1 cellular context compared by ENCODE assay signal in the genomic region with DNA sequence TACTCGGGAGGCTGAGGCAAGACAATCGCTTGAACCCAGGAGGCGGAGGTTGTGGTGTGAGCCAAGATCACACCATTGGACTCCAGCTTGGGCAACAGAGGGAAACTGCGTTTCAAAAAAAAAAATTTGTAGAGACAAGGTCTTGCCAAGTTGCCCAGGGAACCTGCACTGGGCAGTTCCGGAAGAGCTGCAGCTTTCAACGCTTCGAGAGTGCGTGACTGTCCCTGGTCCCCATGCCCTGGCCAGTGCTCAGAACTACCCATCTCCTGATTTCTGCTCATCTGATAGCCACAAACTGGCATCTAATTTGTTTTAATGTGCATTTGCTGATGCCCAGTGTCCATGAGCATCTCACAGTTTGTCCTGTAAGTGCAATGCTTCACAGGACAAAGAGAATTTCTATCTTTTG.
A peak's percentile ranks its signal among the peaks of the same experiment; 100 is the strongest.
TF ChIP-seq lines count a peak whose summit lies in the region.

No MANE protein-coding gene starts in this region.

TF ChIP-seq in SK-N-SH, 30 proteins besides CTCF, POLR2A, EP300 and RAD21:
- no peak for TF ChIP-seq TAF1 (IDR thresholded peaks at IDR 0.05; ENCODE audit: borderline replicate concordance, low read depth, low read length)
- no peak for TF ChIP-seq NFIC (IDR thresholded peaks at IDR 0.05; ENCODE audit: borderline replicate concordance)
- no peak for TF ChIP-seq TEAD4 (IDR thresholded peaks at IDR 0.05; ENCODE audit: borderline replicate concordance, insufficient read depth)
- TF ChIP-seq, protein P1, sequence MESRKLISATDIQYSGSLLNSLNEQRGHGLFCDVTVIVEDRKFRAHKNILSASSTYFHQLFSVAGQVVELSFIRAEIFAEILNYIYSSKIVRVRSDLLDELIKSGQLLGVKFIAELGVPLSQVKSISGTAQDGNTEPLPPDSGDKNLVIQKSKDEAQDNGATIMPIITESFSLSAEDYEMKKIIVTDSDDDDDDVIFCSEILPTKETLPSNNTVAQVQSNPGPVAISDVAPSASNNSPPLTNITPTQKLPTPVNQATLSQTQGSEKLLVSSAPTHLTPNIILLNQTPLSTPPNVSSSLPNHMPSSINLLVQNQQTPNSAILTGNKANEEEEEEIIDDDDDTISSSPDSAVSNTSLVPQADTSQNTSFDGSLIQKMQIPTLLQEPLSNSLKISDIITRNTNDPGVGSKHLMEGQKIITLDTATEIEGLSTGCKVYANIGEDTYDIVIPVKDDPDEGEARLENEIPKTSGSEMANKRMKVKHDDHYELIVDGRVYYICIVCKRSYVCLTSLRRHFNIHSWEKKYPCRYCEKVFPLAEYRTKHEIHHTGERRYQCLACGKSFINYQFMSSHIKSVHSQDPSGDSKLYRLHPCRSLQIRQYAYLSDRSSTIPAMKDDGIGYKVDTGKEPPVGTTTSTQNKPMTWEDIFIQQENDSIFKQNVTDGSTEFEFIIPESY (IDR thresholded peaks at IDR 0.05; ENCODE audit: borderline replicate concordance, low read depth): no peak
- TF ChIP-seq GABPA (IDR thresholded peaks at IDR 0.05; ENCODE audit: low read depth): no peak
- TF ChIP-seq JUND (IDR thresholded peaks at IDR 0.05): no peak
- no peak for TF ChIP-seq RCOR1 (IDR thresholded peaks at IDR 0.05; ENCODE audit: low read length)
- no peak for TF ChIP-seq FOXJ3 (CRISPR knock-in tag; IDR thresholded peaks at IDR 0.05)
- TF ChIP-seq MEF2A (IDR thresholded peaks at IDR 0.05; ENCODE audit: borderline replicate concordance, low read depth): no peak
- TF ChIP-seq RXRA (IDR thresholded peaks at IDR 0.05; ENCODE audit: borderline replicate concordance, low read depth): no peak
- TF ChIP-seq EZH2phosphoT487 (IDR thresholded peaks at IDR 0.05; ENCODE audit: borderline replicate concordance, low read depth): no peak
- TF ChIP-seq, protein P2, sequence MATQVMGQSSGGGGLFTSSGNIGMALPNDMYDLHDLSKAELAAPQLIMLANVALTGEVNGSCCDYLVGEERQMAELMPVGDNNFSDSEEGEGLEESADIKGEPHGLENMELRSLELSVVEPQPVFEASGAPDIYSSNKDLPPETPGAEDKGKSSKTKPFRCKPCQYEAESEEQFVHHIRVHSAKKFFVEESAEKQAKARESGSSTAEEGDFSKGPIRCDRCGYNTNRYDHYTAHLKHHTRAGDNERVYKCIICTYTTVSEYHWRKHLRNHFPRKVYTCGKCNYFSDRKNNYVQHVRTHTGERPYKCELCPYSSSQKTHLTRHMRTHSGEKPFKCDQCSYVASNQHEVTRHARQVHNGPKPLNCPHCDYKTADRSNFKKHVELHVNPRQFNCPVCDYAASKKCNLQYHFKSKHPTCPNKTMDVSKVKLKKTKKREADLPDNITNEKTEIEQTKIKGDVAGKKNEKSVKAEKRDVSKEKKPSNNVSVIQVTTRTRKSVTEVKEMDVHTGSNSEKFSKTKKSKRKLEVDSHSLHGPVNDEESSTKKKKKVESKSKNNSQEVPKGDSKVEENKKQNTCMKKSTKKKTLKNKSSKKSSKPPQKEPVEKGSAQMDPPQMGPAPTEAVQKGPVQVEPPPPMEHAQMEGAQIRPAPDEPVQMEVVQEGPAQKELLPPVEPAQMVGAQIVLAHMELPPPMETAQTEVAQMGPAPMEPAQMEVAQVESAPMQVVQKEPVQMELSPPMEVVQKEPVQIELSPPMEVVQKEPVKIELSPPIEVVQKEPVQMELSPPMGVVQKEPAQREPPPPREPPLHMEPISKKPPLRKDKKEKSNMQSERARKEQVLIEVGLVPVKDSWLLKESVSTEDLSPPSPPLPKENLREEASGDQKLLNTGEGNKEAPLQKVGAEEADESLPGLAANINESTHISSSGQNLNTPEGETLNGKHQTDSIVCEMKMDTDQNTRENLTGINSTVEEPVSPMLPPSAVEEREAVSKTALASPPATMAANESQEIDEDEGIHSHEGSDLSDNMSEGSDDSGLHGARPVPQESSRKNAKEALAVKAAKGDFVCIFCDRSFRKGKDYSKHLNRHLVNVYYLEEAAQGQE (IDR thresholded peaks at IDR 0.05; ENCODE audit: low read depth, low read length): no peak
- peak; percentile 6; the same call in 1 of the 2 replicates for TF ChIP-seq POLR2AphosphoS5 (IDR thresholded peaks at IDR 0.05; ENCODE audit: low read depth, low read length)
- no peak for TF ChIP-seq MXI1 (IDR thresholded peaks at IDR 0.05; ENCODE audit: low read depth, low read length)
- TF ChIP-seq CHD2 (IDR thresholded peaks at IDR 0.05; ENCODE audit: low read length, partially characterized antibody): no peak
- TF ChIP-seq, protein P3, sequence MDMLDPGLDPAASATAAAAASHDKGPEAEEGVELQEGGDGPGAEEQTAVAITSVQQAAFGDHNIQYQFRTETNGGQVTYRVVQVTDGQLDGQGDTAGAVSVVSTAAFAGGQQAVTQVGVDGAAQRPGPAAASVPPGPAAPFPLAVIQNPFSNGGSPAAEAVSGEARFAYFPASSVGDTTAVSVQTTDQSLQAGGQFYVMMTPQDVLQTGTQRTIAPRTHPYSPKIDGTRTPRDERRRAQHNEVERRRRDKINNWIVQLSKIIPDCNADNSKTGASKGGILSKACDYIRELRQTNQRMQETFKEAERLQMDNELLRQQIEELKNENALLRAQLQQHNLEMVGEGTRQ (IDR thresholded peaks at IDR 0.05; ENCODE audit: borderline replicate concordance, low read depth, low read length): no peak
- TF ChIP-seq GATA2 (CRISPR knock-in tag; IDR thresholded peaks at IDR 0.05): no peak
- TF ChIP-seq YY1 (IDR thresholded peaks at IDR 0.05; ENCODE audit: low read depth): no peak
- TF ChIP-seq NRF1 (IDR thresholded peaks at IDR 0.05; ENCODE audit: low read depth, low read length): no peak
- TF ChIP-seq, protein P4, sequence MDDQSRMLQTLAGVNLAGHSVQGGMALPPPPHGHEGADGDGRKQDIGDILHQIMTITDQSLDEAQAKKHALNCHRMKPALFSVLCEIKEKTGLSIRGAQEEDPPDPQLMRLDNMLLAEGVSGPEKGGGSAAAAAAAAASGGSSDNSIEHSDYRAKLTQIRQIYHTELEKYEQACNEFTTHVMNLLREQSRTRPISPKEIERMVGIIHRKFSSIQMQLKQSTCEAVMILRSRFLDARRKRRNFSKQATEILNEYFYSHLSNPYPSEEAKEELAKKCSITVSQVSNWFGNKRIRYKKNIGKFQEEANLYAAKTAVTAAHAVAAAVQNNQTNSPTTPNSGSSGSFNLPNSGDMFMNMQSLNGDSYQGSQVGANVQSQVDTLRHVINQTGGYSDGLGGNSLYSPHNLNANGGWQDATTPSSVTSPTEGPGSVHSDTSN (IDR thresholded peaks at IDR 0.05): peak; percentile 25; the same call in 1 of the 2 replicates
- TF ChIP-seq SIN3A (IDR thresholded peaks at IDR 0.05; ENCODE audit: borderline replicate concordance, low read depth, low read length): 0 out of 2 replicates have a peak, but pooled peaks have one; percentile 33
- TF ChIP-seq, protein P5, sequence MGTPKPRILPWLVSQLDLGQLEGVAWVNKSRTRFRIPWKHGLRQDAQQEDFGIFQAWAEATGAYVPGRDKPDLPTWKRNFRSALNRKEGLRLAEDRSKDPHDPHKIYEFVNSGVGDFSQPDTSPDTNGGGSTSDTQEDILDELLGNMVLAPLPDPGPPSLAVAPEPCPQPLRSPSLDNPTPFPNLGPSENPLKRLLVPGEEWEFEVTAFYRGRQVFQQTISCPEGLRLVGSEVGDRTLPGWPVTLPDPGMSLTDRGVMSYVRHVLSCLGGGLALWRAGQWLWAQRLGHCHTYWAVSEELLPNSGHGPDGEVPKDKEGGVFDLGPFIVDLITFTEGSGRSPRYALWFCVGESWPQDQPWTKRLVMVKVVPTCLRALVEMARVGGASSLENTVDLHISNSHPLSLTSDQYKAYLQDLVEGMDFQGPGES (IDR thresholded peaks at IDR 0.05; ENCODE audit: low read depth, low read length): no peak
TF ChIP-seq in SK-N-SH: peak in this region for 3.
